Comparison of ENCODE assay signal across 1 cellular context in genomic region chr12:64403708-64404469, GRCh38.
TF ChIP-seq lines count a peak whose summit lies in the region.

TSS of gene XPOT (plus strand) at chr12:64404392. CDS start at chr12:64410036, 5,644 bp downstream.

TF ChIP-seq in GM12878, 131 proteins besides CTCF, POLR2A, EP300 and RAD21 (continued from another document and continues in another):
- TF ChIP-seq ZBTB4 (CRISPR knock-in tag; IDR thresholded peaks at IDR 0.05), result no peak
- peak; percentile 88 for TF ChIP-seq SIX5 (IDR thresholded peaks at IDR 0.05; ENCODE audit: low read depth, low read length, severe bottlenecking)
- TF ChIP-seq MLLT1 (IDR thresholded peaks at IDR 0.05), result peak; percentile 44; the same call in 1 of the 2 replicates
- TF ChIP-seq FOXM1 (IDR thresholded peaks at IDR 0.05; ENCODE audit: low read depth, low read length), result no peak
- peak; percentile 26 to 77; a peak in 2 of 4 replicates for TF ChIP-seq BHLHE40 (IDR thresholded peaks at IDR 0.05; ENCODE audit: borderline replicate concordance in 1 of 2, low read depth in 2 of 2, low read length in 1 of 2)
- 0 out of 2 replicates have a peak, but pooled peaks have one; percentile 16 for TF ChIP-seq JUND (IDR thresholded peaks at IDR 0.05; ENCODE audit: low read depth, low read length)
- TF ChIP-seq SKIL (IDR thresholded peaks at IDR 0.05; ENCODE audit: low read depth, poor library complexity, severe bottlenecking), result no peak
- TF ChIP-seq CUX1 (IDR thresholded peaks at IDR 0.05; ENCODE audit: insufficient replicate concordance, low read depth, low read length), result no peak
- no peak for TF ChIP-seq YBX1 (IDR thresholded peaks at IDR 0.05)
- TF ChIP-seq CREM (IDR thresholded peaks at IDR 0.05; ENCODE audit: low read depth), result peak; percentile 78
- TF ChIP-seq CREB1 (IDR thresholded peaks at IDR 0.05; ENCODE audit: low read depth), result peak; percentile 87; the same call in 1 of the 2 replicates
- peak; percentile 62 for TF ChIP-seq YY1 (IDR thresholded peaks at IDR 0.05; ENCODE audit: low read depth, low read length)
- no peak for TF ChIP-seq BCL3 (IDR thresholded peaks at IDR 0.05; ENCODE audit: borderline replicate concordance, insufficient read depth, low read depth, low read length, poor library complexity, severe bottlenecking)
- TF ChIP-seq KAT2A (conservative IDR thresholded peaks at IDR 0.05; ENCODE audit: control insufficient read depth, low read depth, low read length), result no peak
- peak; percentile 75; the same call in 1 of the 2 replicates for TF ChIP-seq MXI1 (IDR thresholded peaks at IDR 0.05; ENCODE audit: low read depth, low read length)
- TF ChIP-seq SREBF2 (IDR thresholded peaks at IDR 0.05; ENCODE audit: low read length), result no peak
- no peak for TF ChIP-seq ATF3 (IDR thresholded peaks at IDR 0.05; ENCODE audit: borderline replicate concordance, extremely low read depth, low read depth, low read length)
- no peak for TF ChIP-seq IRF4 (IDR thresholded peaks at IDR 0.05; ENCODE audit: low read depth, low read length)
- no peak for TF ChIP-seq KDM1A (IDR thresholded peaks at IDR 0.05; ENCODE audit: borderline replicate concordance)
- no peak for TF ChIP-seq PRDM15 (CRISPR knock-in tag; IDR thresholded peaks at IDR 0.05)
- peak; percentile 95 for TF ChIP-seq ELK1 (IDR thresholded peaks at IDR 0.05; ENCODE audit: low read depth, low read length)
- TF ChIP-seq MTA3 (IDR thresholded peaks at IDR 0.05; ENCODE audit: borderline replicate concordance, low read length), result no peak
- peak; percentile 64; the same call in 1 of the 2 replicates for TF ChIP-seq ZBTB40 (IDR thresholded peaks at IDR 0.05; ENCODE audit: borderline replicate concordance)
- no peak for TF ChIP-seq MEF2B (IDR thresholded peaks at IDR 0.05; ENCODE audit: partially characterized antibody, poor library complexity, severe bottlenecking)
- TF ChIP-seq ESRRA (IDR thresholded peaks at IDR 0.05; ENCODE audit: low read length), result 0 out of 2 replicates have a peak, but pooled peaks have one; percentile 13
- no peak for TF ChIP-seq ZNF274 (IDR thresholded peaks at IDR 0.05; ENCODE audit: insufficient read depth, insufficient read length)
- TF ChIP-seq TARDBP (IDR thresholded peaks at IDR 0.05; ENCODE audit: borderline replicate concordance), result no peak
- TF ChIP-seq EZH2 (IDR thresholded peaks at IDR 0.05; ENCODE audit: borderline replicate concordance, control insufficient read depth, low read depth, low read length), result no peak
- TF ChIP-seq CHD4 (IDR thresholded peaks at IDR 0.05), result no peak
- no peak for TF ChIP-seq FOXK2 (IDR thresholded peaks at IDR 0.05)
- 0 out of 2 replicates have a peak, but pooled peaks have one; percentile 16 for TF ChIP-seq PAX5 (IDR thresholded peaks at IDR 0.05; ENCODE audit: borderline replicate concordance, low read depth, low read length)
